8 cellular contexts compared by ENCODE assay signal in the genomic region with DNA sequence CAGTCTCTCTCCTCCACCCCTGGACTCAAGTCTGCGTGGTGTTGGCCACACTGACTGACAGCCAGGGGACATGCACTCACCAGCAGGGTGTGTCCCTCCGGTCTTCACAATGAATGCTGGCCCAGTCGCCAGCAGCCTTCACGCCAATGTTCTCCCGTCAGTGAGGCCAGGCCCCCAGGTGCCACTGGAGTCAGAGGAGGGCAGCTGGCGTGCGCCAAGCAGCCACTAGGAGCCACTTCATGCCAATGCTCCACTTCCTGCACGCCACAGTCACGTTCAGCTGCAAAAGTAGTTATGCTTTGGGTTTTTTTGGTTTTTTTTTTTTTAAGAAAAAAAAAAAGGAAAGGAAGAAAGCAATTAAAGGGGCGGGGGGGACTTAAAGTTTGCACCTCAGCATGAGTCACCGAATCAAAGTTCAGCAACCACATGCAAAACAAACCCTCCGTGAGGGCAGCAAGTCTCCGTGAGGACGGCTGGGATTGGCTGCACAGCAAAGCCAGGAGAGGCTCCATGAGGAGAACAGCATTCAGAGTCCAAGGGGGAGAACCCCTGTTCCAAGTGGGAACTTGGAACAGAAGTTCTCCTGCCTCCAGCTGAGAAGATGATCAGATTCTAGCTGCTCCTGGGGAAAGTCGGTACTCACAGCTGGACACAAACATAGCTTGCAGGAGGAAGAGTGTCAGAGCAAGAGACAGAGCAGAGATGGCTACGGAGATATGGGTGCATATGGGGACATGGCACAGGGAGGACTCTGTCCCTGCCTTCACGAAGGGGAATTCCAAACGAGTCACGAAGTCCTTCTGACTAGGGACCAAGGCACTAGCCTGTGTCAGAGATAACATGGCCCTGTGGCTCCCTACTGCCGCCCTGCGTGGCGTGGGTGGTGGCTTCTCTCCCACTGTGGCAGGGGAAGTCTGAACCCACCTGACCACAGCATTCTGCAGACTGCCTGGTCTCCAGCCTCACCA. TPM values are rescaled to one million over a fixed set of nuclear protein-coding genes. Genes with fewer than 3 reads are reported as not detected.
DNase-seq lines count a peak whose midpoint lies in the region; ATAC-seq and TF ChIP-seq lines count a peak whose summit lies in the region.

A gene (minus strand): TSS at position 282 of the 968 bp plus-strand sequence. CDS start 10,471 bp downstream, outside the sequence.

- H3K27ac Mint-ChIP-seq in Caco-2 (ENCODE audit: unreplicated experiment) (peak within 1 kb of the TSS; percentile 84), IgD-negative memory B cell (peak within 1 kb of the TSS; percentile 99 to 100 (median 99))
- H3K27ac Mint-ChIP-seq in effector memory CD8-positive, alpha-beta T cell = peak within 1 kb of the TSS; percentile 99 to 100

- DNase-seq in Caco-2 (peak; percentile 76 to 83), SK-N-DZ (ENCODE audit: low spot score) (no peak), NCI-H1436 treated with DMSO at 0.1 percent for 48 hours (lab: John Stamatoyannopoulos, UW) (no peak)
- peak; percentile 82 for DNase-seq in activated CD4-positive, alpha-beta T cell treated with anti-CD3 and anti-CD28 coated beads, Interleukin-2, amount 50 U/mL, for 1 hour
- DNase-seq in effector memory CD8-positive, alpha-beta T cell = peak; percentile 70 to 74 (median 72)

- peaks cover 4% of the 10 kb centered on the region for H3K36me3 Mint-ChIP-seq in Caco-2 (ENCODE audit: insufficient read depth, unreplicated experiment)
- H3K36me3 Mint-ChIP-seq in IgD-negative memory B cell = peaks cover 7% of the 10 kb centered on the region
- peaks cover 54% of the 10 kb centered on the region for H3K36me3 Mint-ChIP-seq in effector memory CD8-positive, alpha-beta T cell (ENCODE audit: insufficient read depth)

- H3K27me3 ChIP-seq in Caco-2 (replicated peaks; ENCODE audit: control insufficient read depth, insufficient read depth, low read length) (no peaks in the 10 kb centered on the region), rectal smooth muscle tissue (ENCODE audit: control insufficient read depth, insufficient read depth, low read length) (no peaks in the 10 kb centered on the region)

- 0 out of 2 replicates have a peak, but pooled peaks cover 6% of the 10 kb centered on the region for H3K4me1 ChIP-seq in Caco-2
- no peaks in the 10 kb centered on the region for H3K4me1 ChIP-seq in rectal smooth muscle tissue (ENCODE audit: control insufficient read depth, insufficient read depth, low read length)

- H3K9me3 ChIP-seq in Caco-2 = no peaks in the 10 kb centered on the region

- POLR2A ChIA-PET in Caco-2 (lab: Charles Lee) = no interaction called here

- H3K4me3 Mint-ChIP-seq in Caco-2 (ENCODE audit: unreplicated experiment) (peak within 1 kb of the TSS; percentile 81), IgD-negative memory B cell (peak within 1 kb of the TSS; percentile 93 to 100 (median 98))
- peak within 1 kb of the TSS; percentile 86 to 98 for H3K4me3 Mint-ChIP-seq in effector memory CD8-positive, alpha-beta T cell

- H3K4me3 ChIP-seq in Caco-2 (ENCODE audit: low read depth, low read length) (peak within 1 kb of the TSS; percentile 28), rectal smooth muscle tissue (ENCODE audit: low read length) (peak within 1 kb of the TSS; percentile 52)

- BruUV-seq in Caco-2 (replicated peaks; lab: Mats Ljungman, UMichigan) = no TSS peak

- no peaks in the 10 kb centered on the region for H3K36me3 ChIP-seq in Caco-2 (ENCODE audit: control insufficient read depth, insufficient read depth, low read length)
- no peaks in the 10 kb centered on the region for H3K36me3 ChIP-seq in rectal smooth muscle tissue (ENCODE audit: control insufficient read depth, insufficient read depth, low read length)

- peak; percentile 39 for ATAC-seq in GM21423 (IDR thresholded peaks at IDR 0.05; ENCODE audit: unreplicated experiment)
- ATAC-seq in effector memory CD8-positive, alpha-beta T cell (replicated peaks) = peak; percentile 77

- intact Hi-C loops in Caco-2 (cut with micrococcal nuclease; ENCODE audit: unreplicated experiment) = loop anchor here (1.0 kb wide), 1 partner anchor 32 kb away; no protein-coding TSS in a partner anchor

- CTCF ChIA-PET in Caco-2 (lab: Charles Lee) = interaction anchor here (0.6 to 1.1 kb wide), 3 partner anchors 33 to 453 kb away, joined by 3 read pairs; no protein-coding TSS in a partner anchor

- H3K4me1 Mint-ChIP-seq in Caco-2 (ENCODE audit: low read depth, unreplicated experiment) = peaks cover 12% of the 10 kb centered on the region
- peaks cover 45 to 50% (median 45%) of the 10 kb centered on the region in 3 donors for H3K4me1 Mint-ChIP-seq in IgD-negative memory B cell
- H3K4me1 Mint-ChIP-seq in effector memory CD8-positive, alpha-beta T cell (ENCODE audit: low read depth in 2 of 2) = peaks cover 42 to 55% of the 10 kb centered on the region in 2 donors

- TF ChIP-seq CTCF in Caco-2 (IDR thresholded peaks at IDR 0.05; ENCODE audit: insufficient read depth in 1 of 2, low read depth in 1 of 2, low read length in 1 of 2, severe bottlenecking in 1 of 2, unreplicated experiment in 1 of 2) = peak; percentile 16 to 52

- H3K9me3 Mint-ChIP-seq in Caco-2 (ENCODE audit: unreplicated experiment) = no peaks in the 10 kb centered on the region
- H3K9me3 Mint-ChIP-seq in IgD-negative memory B cell = no peaks in the 10 kb centered on the region
- no peaks in the 10 kb centered on the region for H3K9me3 Mint-ChIP-seq in effector memory CD8-positive, alpha-beta T cell

- H3K27ac ChIP-seq in rectal smooth muscle tissue (ENCODE audit: low read depth, low read length) = no peak within 1 kb of the TSS

- H3K27me3 Mint-ChIP-seq in Caco-2 (ENCODE audit: insufficient read depth, unreplicated experiment) (no peaks in the 10 kb centered on the region), IgD-negative memory B cell (no peaks in the 10 kb centered on the region)
- H3K27me3 Mint-ChIP-seq in effector memory CD8-positive, alpha-beta T cell = no peaks in the 10 kb centered on the region

- H3K9ac ChIP-seq in rectal smooth muscle tissue (ENCODE audit: low read length) = peak within 1 kb of the TSS; percentile 39

RNA-seq across cellular contexts. Expression of the gene that starts here (rescaled TPM):
- 0.57 and 0.65 TPM in 2 replicates for total RNA-seq in Caco-2 (2022)
- polyA plus RNA-seq in IgD-negative memory B cell = 8.2 TPM
- polyA plus RNA-seq in SK-N-DZ (2014; cell fraction: cytosol; rRNA removed) = not detected in 2 replicates
- 0.08 TPM in 1 of 2 replicates, not detected in the other for polyA plus RNA-seq in SK-N-DZ (2014; cell fraction: nucleus; rRNA removed)

Comparison
In these comparisons a context has a peak if more than half of its experiments do, and no peak if none do; other contexts are left out.
1. Peak in DNase-seq and H3K4me3 ChIP-seq in Caco-2; RNA of the gene not detected or under 1 TPM.
2. DNase-seq: peak in activated CD4-positive, alpha-beta T cell treated with anti-CD3 and anti-CD28 coated beads, Interleukin-2, amount 50 U/mL, for 1 hour (single experiment) and effector memory CD8-positive, alpha-beta T cell (3 of 3); none in SK-N-DZ (single experiment) and NCI-H1436 treated with DMSO at 0.1 percent for 48 hours (single experiment).
3. Peak in every context shown above with its lines, with median percentiles within 50 percentile points of each other: H3K27ac Mint-ChIP-seq and H3K4me3 Mint-ChIP-seq.